Comparison of ENCODE assay signal across 7 cellular contexts in the genomic region with DNA sequence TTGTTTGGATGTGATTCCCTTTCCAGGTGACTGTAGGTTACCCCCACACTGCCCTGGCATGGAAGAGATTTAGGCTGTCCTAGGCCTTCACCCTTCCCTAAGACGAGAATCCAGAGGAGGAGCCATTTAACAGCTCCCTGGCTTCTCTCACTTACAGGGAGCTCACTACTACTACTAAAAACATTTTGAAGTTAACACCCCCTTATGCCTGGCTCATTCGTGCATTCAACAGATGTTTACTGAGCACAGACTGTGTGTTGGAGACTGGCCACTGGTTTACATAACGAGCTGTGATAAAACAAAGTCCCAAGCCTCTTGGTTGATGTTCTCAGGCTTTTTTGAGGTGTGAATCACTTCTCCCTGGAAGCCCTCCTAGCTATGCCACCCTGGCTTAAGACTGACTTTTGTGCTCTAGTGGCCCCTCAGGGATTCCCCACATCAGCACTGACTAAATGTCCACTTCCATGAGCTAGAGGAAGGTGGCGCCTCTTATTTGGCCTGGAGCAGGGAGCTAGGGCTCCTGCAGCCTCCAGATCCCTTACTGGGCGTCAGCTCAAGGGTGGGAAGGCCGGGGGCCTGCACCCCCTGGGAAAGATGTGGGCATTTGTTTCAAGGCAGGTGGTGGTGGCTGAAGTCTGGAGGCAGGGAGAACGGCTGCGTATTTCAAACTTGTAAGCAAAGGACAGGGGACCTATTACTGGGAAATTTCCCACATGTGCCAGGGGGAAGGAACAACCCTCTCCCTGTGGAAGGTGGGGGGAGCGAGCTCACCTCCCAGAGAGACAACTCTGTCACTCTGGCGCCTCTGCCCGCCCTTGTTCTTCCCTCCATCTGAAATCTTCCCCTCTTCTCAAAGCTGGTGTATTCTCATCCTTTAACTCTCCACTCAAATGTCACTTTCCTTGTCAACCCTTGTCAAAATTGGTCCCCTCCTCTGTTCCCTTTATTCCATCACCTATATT. TPM values are rescaled to one million over a fixed set of nuclear protein-coding genes. Genes with fewer than 3 reads are reported as not detected.
DNase-seq lines count a peak whose midpoint lies in the region; FAIRE-seq and TF ChIP-seq lines count a peak whose summit lies in the region.

No MANE protein-coding gene starts in this region.

- H3K79me1 ChIP-seq in mesendoderm (ENCODE audit: low read length) = peaks cover 3% of the 10 kb centered on the region

- H3K4me3 ChIP-seq in mesendoderm (ENCODE audit: low read length) = no peak overlapping the region

- peak overlapping the region; percentile 51 for H2BK5ac ChIP-seq in mesendoderm (ENCODE audit: low read length)

- H3K23ac ChIP-seq in mesendoderm (ENCODE audit: low read length) = no peak overlapping the region

- peaks cover 20% of the 10 kb centered on the region for H3K4me1 Mint-ChIP-seq in type B pancreatic cell (ENCODE audit: unreplicated experiment)

- H2BK120ac ChIP-seq in mesendoderm (ENCODE audit: low read depth, low read length) = no peak overlapping the region

- no peak overlapping the region for H3K18ac ChIP-seq in mesendoderm (ENCODE audit: low read length)

- H3K56ac ChIP-seq in mesendoderm (ENCODE audit: low read length) = peak overlapping the region; percentile 79

- H3K36me3 ChIP-seq in ES-I3 (ENCODE audit: insufficient read depth, low read length) = no peaks in the 10 kb centered on the region
- no peaks in the 10 kb centered on the region for H3K36me3 ChIP-seq in mesendoderm (ENCODE audit: control insufficient read depth, insufficient read depth, low read length)

- no CpG with 5 or more reads among the region's 11 CpGs for WGBS in mesendoderm (ENCODE audit: extremely low coverage, insufficient coverage, low lambda C conversion rate)

- no peaks in the 10 kb centered on the region for H3K9me3 ChIP-seq in ES-I3 (ENCODE audit: control insufficient read depth, insufficient read depth, low read length)

- peak overlapping the region; percentile 49 for H3K4me3 Mint-ChIP-seq in type B pancreatic cell

- no peaks in the 10 kb centered on the region for H3K36me3 Mint-ChIP-seq in type B pancreatic cell

- peak; percentile 91 for DNase-seq in NCI-H69 (lab: John Stamatoyannopoulos, UW)
- peak; percentile 58 for DNase-seq in dedifferentiated amniotic fluid mesenchymal stem cell (ENCODE audit: extremely low spot score)
- DNase-seq in mesendoderm = peak; percentile 89
- no peak for DNase-seq in type B pancreatic cell (ENCODE audit: extremely low spot score, unreplicated experiment)
- no peak for DNase-seq in GDM1 (lab: John Stamatoyannopoulos, UW)
- DNase-seq in GM19239 (ENCODE audit: insufficient read length, low spot score) = no peak

- TF ChIP-seq CTCF in type B pancreatic cell (conservative IDR thresholded peaks at IDR 0.05) = peak; percentile 35

- H3K4me1 ChIP-seq in ES-I3 (ENCODE audit: insufficient read depth, low read length) = peaks cover 14% of the 10 kb centered on the region
- peaks cover 10% of the 10 kb centered on the region for H3K4me1 ChIP-seq in mesendoderm (ENCODE audit: control insufficient read depth, low read depth, low read length)

- peak overlapping the region; percentile 28 for H2BK15ac ChIP-seq in mesendoderm (replicated peaks; ENCODE audit: low read depth)

- no peaks in the 10 kb centered on the region for H3K27me3 ChIP-seq in mesendoderm (ENCODE audit: insufficient read depth, low read length, poor library complexity)

- peak overlapping the region; percentile 8 for H3K27ac ChIP-seq in mesendoderm (ENCODE audit: low read depth, low read length)

- H3K4me2 ChIP-seq in mesendoderm (ENCODE audit: low read length) = no peak overlapping the region

- H3K27ac Mint-ChIP-seq in type B pancreatic cell = peak overlapping the region; percentile 69

- no peak overlapping the region for H2AK5ac ChIP-seq in mesendoderm (ENCODE audit: low read length)

- H3K79me2 ChIP-seq in mesendoderm (ENCODE audit: control insufficient read depth, insufficient read depth, low read length) = peaks cover 6% of the 10 kb centered on the region

- H3K27me3 Mint-ChIP-seq in type B pancreatic cell = no peaks in the 10 kb centered on the region

- H3K4ac ChIP-seq in mesendoderm (ENCODE audit: low read depth, low read length) = peak overlapping the region; percentile 85

- FAIRE-seq in GM19239 (lab: Jason Lieb, UNC) = no peak

- no peaks in the 10 kb centered on the region for H3K9me3 Mint-ChIP-seq in type B pancreatic cell

- H4K5ac ChIP-seq in mesendoderm (ENCODE audit: low read length) = no peak overlapping the region

- no peak overlapping the region for H4K8ac ChIP-seq in mesendoderm (ENCODE audit: low read depth, low read length)

- peak overlapping the region; percentile 34; the same call in 1 of the 2 replicates for H3K9ac ChIP-seq in ES-I3 (ENCODE audit: low read depth, low read length)
- peak overlapping the region; percentile 35 for H3K9ac ChIP-seq in mesendoderm (ENCODE audit: low read length)

RNA-seq across cellular contexts. Expression of gene MALAT1, which starts 19.4 kb away (rescaled TPM):
- polyA plus RNA-seq in mesendoderm (2013, experiment 1 of 2) = 112 TPM
- 116 TPM for polyA plus RNA-seq in mesendoderm (2013, experiment 2 of 2)
- 4,133 and 6,276 TPM in 2 replicates for total RNA-seq in type B pancreatic cell (ENCODE audit: low replicate concordance)

RNA-seq across cellular contexts. Expression of gene SCYL1, which starts 45.4 kb away (rescaled TPM):
- polyA plus RNA-seq in mesendoderm (2013, experiment 1 of 2) = 50.0 TPM
- polyA plus RNA-seq in mesendoderm (2013, experiment 2 of 2) = 51.8 TPM
- 79.4 and 80.4 TPM in 2 replicates for total RNA-seq in type B pancreatic cell (ENCODE audit: low replicate concordance)

RNA-seq across cellular contexts. Expression of gene NEAT1, which starts 56.9 kb away (rescaled TPM):
- polyA plus RNA-seq in mesendoderm (2013, experiment 1 of 2) = 3.7 TPM
- polyA plus RNA-seq in mesendoderm (2013, experiment 2 of 2) = 4.5 TPM
- 229 and 395 TPM in 2 replicates for total RNA-seq in type B pancreatic cell (ENCODE audit: low replicate concordance)

Comparison
In these comparisons a context has a peak if more than half of its experiments do, and no peak if none do; other contexts are left out.
1. DNase-seq: peak in NCI-H69 (single experiment), dedifferentiated amniotic fluid mesenchymal stem cell (single experiment) and mesendoderm (single experiment); none in type B pancreatic cell (single experiment), GDM1 (single experiment) and GM19239 (single experiment).